In the genomic region with DNA sequence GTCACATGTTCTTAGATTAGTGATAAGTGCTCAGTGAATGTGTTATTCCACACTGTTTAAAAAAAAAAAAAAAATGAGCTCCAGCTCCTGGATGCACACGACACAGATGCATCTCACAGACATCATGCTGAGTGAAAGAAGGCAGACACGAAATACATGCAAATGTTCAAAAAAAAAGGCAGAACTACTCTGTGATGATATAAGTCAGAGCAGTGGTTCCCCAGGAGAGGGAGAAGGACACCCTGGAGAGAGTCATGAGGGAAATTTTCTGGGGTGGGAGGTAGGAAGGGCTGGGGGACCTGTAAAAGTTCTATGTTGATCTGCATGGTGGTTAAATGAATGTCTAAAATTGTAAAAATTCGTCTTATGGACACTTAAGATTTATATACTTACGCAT, we compare ENCODE assay signal across 11 cellular contexts. TPM values are rescaled to one million over a fixed set of nuclear protein-coding genes. Genes with fewer than 3 reads are reported as not detected.
DNase-seq lines count a peak whose midpoint lies in the region; ATAC-seq and TF ChIP-seq lines count a peak whose summit lies in the region.
"Had no signal": no experiment of that assay in that cellular context is flagged by ENCODE, and none has a peak within 500 bp of the region (broad histone marks: within the 10 kb centered on the region; RNA-seq: fewer than 3 reads in every experiment).

No MANE protein-coding gene starts in this region.

- H3K4me1 Mint-ChIP-seq in endodermal cell = peaks cover 59% of the 10 kb centered on the region

- no peaks in the 10 kb centered on the region for H3K27me3 ChIP-seq in RWPE2 (ENCODE audit: insufficient read depth, poor library complexity, severe bottlenecking)
- H3K27me3 ChIP-seq in endodermal cell (ENCODE audit: control insufficient read depth, insufficient read depth, low read length, poor library complexity, severe bottlenecking) = no peaks in the 10 kb centered on the region
- no peaks in the 10 kb centered on the region for H3K27me3 ChIP-seq in skeletal muscle satellite cell (ENCODE audit: control insufficient read depth, insufficient read depth, low read length)

- H3K4me3 Mint-ChIP-seq in endodermal cell = peak overlapping the region; percentile 84

- no peak for DNase-seq in RWPE2 (ENCODE audit: low spot score)
- no peak for DNase-seq in endodermal cell
- DNase-seq in middle frontal gyrus (ENCODE audit: extremely low spot score, low spot score) = no peak

- H3K27ac ChIP-seq in RWPE2 (ENCODE audit: poor library complexity, severe bottlenecking) (peak overlapping the region; percentile 98), endodermal cell (ENCODE audit: low read depth, low read length) (no peak overlapping the region)

- ATAC-seq in GM18868 (IDR thresholded peaks at IDR 0.05; ENCODE audit: unreplicated experiment) = peak; percentile 10
- no peak for ATAC-seq in RWPE2 (ENCODE audit: low read depth)
- ATAC-seq in GM18519 (IDR thresholded peaks at IDR 0.05; ENCODE audit: low FRiP score, unreplicated experiment) = no peak
- no peak for ATAC-seq in HG03045 (IDR thresholded peaks at IDR 0.05; ENCODE audit: unreplicated experiment)
- ATAC-seq in HG03139 (IDR thresholded peaks at IDR 0.05; ENCODE audit: unreplicated experiment) = no peak

- H3K27me3 Mint-ChIP-seq in endodermal cell (ENCODE audit: insufficient read depth) = no peaks in the 10 kb centered on the region

- TF ChIP-seq CTCF in RWPE2 (IDR thresholded peaks at IDR 0.05; ENCODE audit: poor library complexity, severe bottlenecking) = no peak
- no peak for TF ChIP-seq CTCF in endodermal cell (conservative IDR thresholded peaks at IDR 0.05)

- peaks cover 25% of the 10 kb centered on the region for H3K36me3 Mint-ChIP-seq in endodermal cell (ENCODE audit: low read depth)

- no peaks in the 10 kb centered on the region for H3K9me3 Mint-ChIP-seq in endodermal cell

- H3K4me2 ChIP-seq in skeletal muscle satellite cell (ENCODE audit: low read length) = peak overlapping the region; percentile 77

- H3K27ac Mint-ChIP-seq in endodermal cell = peak overlapping the region; percentile 98

- H3K9me3 ChIP-seq in RWPE2 (ENCODE audit: severe bottlenecking) (no peaks in the 10 kb centered on the region), endodermal cell (ENCODE audit: control insufficient read depth, low read length) (no peaks in the 10 kb centered on the region), skeletal muscle satellite cell (replicated peaks; ENCODE audit: low read length) (no peaks in the 10 kb centered on the region)

- H3K4me3 ChIP-seq in RWPE2 (ENCODE audit: severe bottlenecking) (no peak overlapping the region), endodermal cell (ENCODE audit: low read length) (peak overlapping the region; percentile 90), skeletal muscle satellite cell (ENCODE audit: low read length) (no peak overlapping the region)

- peaks cover 23% of the 10 kb centered on the region for H3K36me3 ChIP-seq in RWPE2 (ENCODE audit: low read depth)
- H3K36me3 ChIP-seq in endodermal cell (ENCODE audit: control insufficient read depth, insufficient read depth, low read length) = peaks cover 37% of the 10 kb centered on the region
- H3K36me3 ChIP-seq in skeletal muscle satellite cell (ENCODE audit: insufficient read depth, low read length) = peaks cover 25% of the 10 kb centered on the region

- 72 to 78% methylated on average over 2 to 4 of the region's 4 CpGs for WGBS in endodermal cell (ENCODE audit: insufficient coverage in 1 of 2, insufficient read length in 1 of 2), 2 experiments

- H3K9ac ChIP-seq in endodermal cell (ENCODE audit: extremely low read depth, low read length, poor library complexity, severe bottlenecking) (peak overlapping the region; percentile 96), skeletal muscle satellite cell (ENCODE audit: low read depth, low read length) (peak overlapping the region; percentile 68)

- H3K4me1 ChIP-seq in RWPE2 (ENCODE audit: insufficient read depth, poor library complexity, severe bottlenecking) (peaks cover 61% of the 10 kb centered on the region), endodermal cell (ENCODE audit: control insufficient read depth, insufficient read depth, low read length) (peaks cover 34% of the 10 kb centered on the region), skeletal muscle satellite cell (ENCODE audit: control insufficient read depth, insufficient read depth, low read length) (peaks cover 63% of the 10 kb centered on the region)

RNA-seq across cellular contexts. Expression of a gene that starts 4.3 kb away (rescaled TPM):
- total RNA-seq in endodermal cell = 10 to 100 TPM in 1 of 2 donors, 1 to 10 TPM in 1; 9.2 to 11.1 TPM
- polyA plus RNA-seq in endodermal cell (2013, experiment 1 of 2) = 7.5 TPM
- polyA plus RNA-seq in endodermal cell (2013, experiment 2 of 2) = 8.0 TPM
- total RNA-seq in skeletal muscle satellite cell (2012; rRNA removed) = 2.3 and 6.3 TPM in 2 replicates

RNA-seq across cellular contexts. Expression of a gene that starts 41.6 kb away (rescaled TPM):
- total RNA-seq in endodermal cell = 1 to 10 TPM; 5.7 to 5.8 TPM
- 8.1 TPM for polyA plus RNA-seq in endodermal cell (2013, experiment 1 of 2)
- 7.0 TPM for polyA plus RNA-seq in endodermal cell (2013, experiment 2 of 2)
- total RNA-seq in skeletal muscle satellite cell (2012; rRNA removed) = 2.8 and 3.5 TPM in 2 replicates

RNA-seq across cellular contexts. Expression of a gene that starts 41.6 kb away (rescaled TPM):
- 10 to 100 TPM; 47.4 to 48.9 TPM for total RNA-seq in endodermal cell
- polyA plus RNA-seq in endodermal cell (2013, experiment 1 of 2) = 34.8 TPM
- 28.4 TPM for polyA plus RNA-seq in endodermal cell (2013, experiment 2 of 2)
- 25.6 and 29.3 TPM in 2 replicates for total RNA-seq in skeletal muscle satellite cell (2012; rRNA removed)

RNA-seq across cellular contexts. Expression of a gene that starts 43.3 kb away (rescaled TPM):
- not detected for total RNA-seq in endodermal cell
- polyA plus RNA-seq in endodermal cell (2013, experiment 1 of 2) = 0.07 TPM
- 0.08 TPM for polyA plus RNA-seq in endodermal cell (2013, experiment 2 of 2)
- total RNA-seq in skeletal muscle satellite cell (2012; rRNA removed) = 0.25 and 5.7 TPM in 2 replicates
- total RNA-seq: cerebellum, subcutaneous adipose tissue had no signal
- polyA plus RNA-seq: neural cell had no signal
